Comparison of ENCODE assay signal across 1 cellular context in genomic region chr2:189552334-189552990, GRCh38.
TF ChIP-seq lines count a peak whose summit lies in the region.

No MANE protein-coding gene starts in this region.

TF ChIP-seq in liver, 16 proteins besides CTCF, POLR2A, EP300 and RAD21 (continued from another document):
- TF ChIP-seq, protein P1, sequence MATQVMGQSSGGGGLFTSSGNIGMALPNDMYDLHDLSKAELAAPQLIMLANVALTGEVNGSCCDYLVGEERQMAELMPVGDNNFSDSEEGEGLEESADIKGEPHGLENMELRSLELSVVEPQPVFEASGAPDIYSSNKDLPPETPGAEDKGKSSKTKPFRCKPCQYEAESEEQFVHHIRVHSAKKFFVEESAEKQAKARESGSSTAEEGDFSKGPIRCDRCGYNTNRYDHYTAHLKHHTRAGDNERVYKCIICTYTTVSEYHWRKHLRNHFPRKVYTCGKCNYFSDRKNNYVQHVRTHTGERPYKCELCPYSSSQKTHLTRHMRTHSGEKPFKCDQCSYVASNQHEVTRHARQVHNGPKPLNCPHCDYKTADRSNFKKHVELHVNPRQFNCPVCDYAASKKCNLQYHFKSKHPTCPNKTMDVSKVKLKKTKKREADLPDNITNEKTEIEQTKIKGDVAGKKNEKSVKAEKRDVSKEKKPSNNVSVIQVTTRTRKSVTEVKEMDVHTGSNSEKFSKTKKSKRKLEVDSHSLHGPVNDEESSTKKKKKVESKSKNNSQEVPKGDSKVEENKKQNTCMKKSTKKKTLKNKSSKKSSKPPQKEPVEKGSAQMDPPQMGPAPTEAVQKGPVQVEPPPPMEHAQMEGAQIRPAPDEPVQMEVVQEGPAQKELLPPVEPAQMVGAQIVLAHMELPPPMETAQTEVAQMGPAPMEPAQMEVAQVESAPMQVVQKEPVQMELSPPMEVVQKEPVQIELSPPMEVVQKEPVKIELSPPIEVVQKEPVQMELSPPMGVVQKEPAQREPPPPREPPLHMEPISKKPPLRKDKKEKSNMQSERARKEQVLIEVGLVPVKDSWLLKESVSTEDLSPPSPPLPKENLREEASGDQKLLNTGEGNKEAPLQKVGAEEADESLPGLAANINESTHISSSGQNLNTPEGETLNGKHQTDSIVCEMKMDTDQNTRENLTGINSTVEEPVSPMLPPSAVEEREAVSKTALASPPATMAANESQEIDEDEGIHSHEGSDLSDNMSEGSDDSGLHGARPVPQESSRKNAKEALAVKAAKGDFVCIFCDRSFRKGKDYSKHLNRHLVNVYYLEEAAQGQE (IDR thresholded peaks at IDR 0.05), result peak; percentile 92
- TF ChIP-seq FOXA1 (IDR thresholded peaks at IDR 0.05), result peak; percentile 50
- TF ChIP-seq YY1 (IDR thresholded peaks at IDR 0.05), result peak; percentile 79
- TF ChIP-seq HNF4A (conservative IDR thresholded peaks at IDR 0.05), result peak; percentile 83 to 89
- TF ChIP-seq ATF3 (IDR thresholded peaks at IDR 0.05), result peak; percentile 59
- TF ChIP-seq, protein P2, sequence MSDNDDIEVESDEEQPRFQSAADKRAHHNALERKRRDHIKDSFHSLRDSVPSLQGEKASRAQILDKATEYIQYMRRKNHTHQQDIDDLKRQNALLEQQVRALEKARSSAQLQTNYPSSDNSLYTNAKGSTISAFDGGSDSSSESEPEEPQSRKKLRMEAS (IDR thresholded peaks at IDR 0.05), result peak; percentile 50
- no peak for TF ChIP-seq EGR1 (IDR thresholded peaks at IDR 0.05; ENCODE audit: low read depth in 2 of 2)
- no peak for TF ChIP-seq TAF1 (conservative IDR thresholded peaks at IDR 0.05)
- peak; percentile 71 for TF ChIP-seq NR2F2 (IDR thresholded peaks at IDR 0.05)
- no peak for TF ChIP-seq FOXA2 (IDR thresholded peaks at IDR 0.05)
- TF ChIP-seq SP1 (IDR thresholded peaks at IDR 0.05), result peak; percentile 90
- peak; percentile 39 for TF ChIP-seq HNF4G (IDR thresholded peaks at IDR 0.05)
- peak; percentile 65 for TF ChIP-seq ZBTB33 (IDR thresholded peaks at IDR 0.05)
- peak in 1 of 2 donors; percentile 4 for TF ChIP-seq GABPA (IDR thresholded peaks at IDR 0.05 in 1 of 2, conservative IDR thresholded peaks at IDR 0.05 in 1 of 2)
- peak; percentile 73 to 83 for TF ChIP-seq RXRA (IDR thresholded peaks at IDR 0.05)
